ENCODE assay signal across 1 cellular context in genomic region chr17:40596261-40596919, GRCh38.
TF ChIP-seq lines count a peak whose summit lies in the region.

No MANE protein-coding gene starts in this region.

TF ChIP-seq in HepG2, 621 proteins besides CTCF, POLR2A, EP300 and RAD21 (continued from another document and continues in another):
- TF ChIP-seq, protein P1, sequence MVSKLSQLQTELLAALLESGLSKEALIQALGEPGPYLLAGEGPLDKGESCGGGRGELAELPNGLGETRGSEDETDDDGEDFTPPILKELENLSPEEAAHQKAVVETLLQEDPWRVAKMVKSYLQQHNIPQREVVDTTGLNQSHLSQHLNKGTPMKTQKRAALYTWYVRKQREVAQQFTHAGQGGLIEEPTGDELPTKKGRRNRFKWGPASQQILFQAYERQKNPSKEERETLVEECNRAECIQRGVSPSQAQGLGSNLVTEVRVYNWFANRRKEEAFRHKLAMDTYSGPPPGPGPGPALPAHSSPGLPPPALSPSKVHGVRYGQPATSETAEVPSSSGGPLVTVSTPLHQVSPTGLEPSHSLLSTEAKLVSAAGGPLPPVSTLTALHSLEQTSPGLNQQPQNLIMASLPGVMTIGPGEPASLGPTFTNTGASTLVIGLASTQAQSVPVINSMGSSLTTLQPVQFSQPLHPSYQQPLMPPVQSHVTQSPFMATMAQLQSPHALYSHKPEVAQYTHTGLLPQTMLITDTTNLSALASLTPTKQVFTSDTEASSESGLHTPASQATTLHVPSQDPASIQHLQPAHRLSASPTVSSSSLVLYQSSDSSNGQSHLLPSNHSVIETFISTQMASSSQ (IDR thresholded peaks at IDR 0.05; ENCODE audit: low read depth): no peak
- TF ChIP-seq, protein P1 (CRISPR knock-in tag; IDR thresholded peaks at IDR 0.05; ENCODE audit: borderline replicate concordance): no peak
- TF ChIP-seq ZBTB44 (CRISPR knock-in tag; IDR thresholded peaks at IDR 0.05) (no peak), USF2 (IDR thresholded peaks at IDR 0.05; ENCODE audit: low read depth, low read length) (peak; percentile 82), USF2 (CRISPR knock-in tag; IDR thresholded peaks at IDR 0.05; ENCODE audit: borderline replicate concordance) (peak; percentile 78; the same call in 1 of the 2 replicates), ZNF564 (CRISPR knock-in tag; IDR thresholded peaks at IDR 0.05) (no peak), CENPX (CRISPR knock-in tag; IDR thresholded peaks at IDR 0.05) (no peak), ZNF660 (CRISPR knock-in tag; IDR thresholded peaks at IDR 0.05; ENCODE audit: borderline replicate concordance, low read depth) (no peak), TBX2 (CRISPR knock-in tag; IDR thresholded peaks at IDR 0.05; ENCODE audit: borderline replicate concordance) (no peak), ZZZ3 (CRISPR knock-in tag; IDR thresholded peaks at IDR 0.05; ENCODE audit: borderline replicate concordance) (no peak), EEA1 (CRISPR knock-in tag; IDR thresholded peaks at IDR 0.05; ENCODE audit: borderline replicate concordance) (no peak), THAP11 (CRISPR knock-in tag; IDR thresholded peaks at IDR 0.05) (peak; percentile 84), PRMT3 (CRISPR knock-in tag; IDR thresholded peaks at IDR 0.05; ENCODE audit: borderline replicate concordance, low read depth) (no peak), ZNF605 (CRISPR knock-in tag; IDR thresholded peaks at IDR 0.05) (peak; percentile 20; the same call in 1 of the 2 replicates), NFYC (CRISPR knock-in tag; IDR thresholded peaks at IDR 0.05) (peak; percentile 82), U2AF1 (optimal IDR thresholded peaks at IDR 0.05; ENCODE audit: low read depth, low read length) (no peak), ZNF33B (CRISPR knock-in tag; IDR thresholded peaks at IDR 0.05) (no peak), ZNF570 (CRISPR knock-in tag; IDR thresholded peaks at IDR 0.05; ENCODE audit: borderline replicate concordance) (no peak), ZBTB7A (CRISPR knock-in tag; IDR thresholded peaks at IDR 0.05) (no peak), ZNF317 (CRISPR knock-in tag; IDR thresholded peaks at IDR 0.05) (0 out of 2 replicates have a peak, but pooled peaks have one; percentile 31), XBP1 (CRISPR knock-in tag; IDR thresholded peaks at IDR 0.05) (no peak), AKNA (CRISPR knock-in tag; IDR thresholded peaks at IDR 0.05; ENCODE audit: borderline replicate concordance) (no peak), NFKB2 (CRISPR knock-in tag; IDR thresholded peaks at IDR 0.05; ENCODE audit: borderline replicate concordance) (no peak), POGZ (CRISPR knock-in tag; IDR thresholded peaks at IDR 0.05) (0 out of 2 replicates have a peak, but pooled peaks have one; percentile 24), FOXA3 (CRISPR knock-in tag; IDR thresholded peaks at IDR 0.05) (peak; percentile 14; the same call in 1 of the 2 replicates), RCOR2 (CRISPR knock-in tag; IDR thresholded peaks at IDR 0.05) (no peak), SRSF9 (IDR thresholded peaks at IDR 0.05; ENCODE audit: borderline replicate concordance, insufficient read depth, low read depth, low read length, poor library complexity, severe bottlenecking) (no peak), HOXA3 (CRISPR knock-in tag; IDR thresholded peaks at IDR 0.05) (no peak), NR2F6 (IDR thresholded peaks at IDR 0.05) (no peak), NR2F6 (CRISPR knock-in tag; IDR thresholded peaks at IDR 0.05) (no peak)
- TF ChIP-seq, protein P2, sequence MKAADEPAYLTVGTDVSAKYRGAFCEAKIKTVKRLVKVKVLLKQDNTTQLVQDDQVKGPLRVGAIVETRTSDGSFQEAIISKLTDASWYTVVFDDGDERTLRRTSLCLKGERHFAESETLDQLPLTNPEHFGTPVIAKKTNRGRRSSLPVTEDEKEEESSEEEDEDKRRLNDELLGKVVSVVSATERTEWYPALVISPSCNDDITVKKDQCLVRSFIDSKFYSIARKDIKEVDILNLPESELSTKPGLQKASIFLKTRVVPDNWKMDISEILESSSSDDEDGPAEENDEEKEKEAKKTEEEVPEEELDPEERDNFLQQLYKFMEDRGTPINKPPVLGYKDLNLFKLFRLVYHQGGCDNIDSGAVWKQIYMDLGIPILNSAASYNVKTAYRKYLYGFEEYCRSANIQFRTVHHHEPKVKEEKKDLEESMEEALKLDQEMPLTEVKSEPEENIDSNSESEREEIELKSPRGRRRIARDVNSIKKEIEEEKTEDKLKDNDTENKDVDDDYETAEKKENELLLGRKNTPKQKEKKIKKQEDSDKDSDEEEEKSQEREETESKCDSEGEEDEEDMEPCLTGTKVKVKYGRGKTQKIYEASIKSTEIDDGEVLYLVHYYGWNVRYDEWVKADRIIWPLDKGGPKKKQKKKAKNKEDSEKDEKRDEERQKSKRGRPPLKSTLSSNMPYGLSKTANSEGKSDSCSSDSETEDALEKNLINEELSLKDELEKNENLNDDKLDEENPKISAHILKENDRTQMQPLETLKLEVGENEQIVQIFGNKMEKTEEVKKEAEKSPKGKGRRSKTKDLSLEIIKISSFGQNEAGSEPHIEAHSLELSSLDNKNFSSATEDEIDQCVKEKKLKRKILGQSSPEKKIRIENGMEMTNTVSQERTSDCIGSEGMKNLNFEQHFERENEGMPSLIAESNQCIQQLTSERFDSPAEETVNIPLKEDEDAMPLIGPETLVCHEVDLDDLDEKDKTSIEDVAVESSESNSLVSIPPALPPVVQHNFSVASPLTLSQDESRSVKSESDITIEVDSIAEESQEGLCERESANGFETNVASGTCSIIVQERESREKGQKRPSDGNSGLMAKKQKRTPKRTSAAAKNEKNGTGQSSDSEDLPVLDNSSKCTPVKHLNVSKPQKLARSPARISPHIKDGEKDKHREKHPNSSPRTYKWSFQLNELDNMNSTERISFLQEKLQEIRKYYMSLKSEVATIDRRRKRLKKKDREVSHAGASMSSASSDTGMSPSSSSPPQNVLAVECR (CRISPR knock-in tag; IDR thresholded peaks at IDR 0.05; ENCODE audit: borderline replicate concordance): no peak
- TF ChIP-seq, protein P3, sequence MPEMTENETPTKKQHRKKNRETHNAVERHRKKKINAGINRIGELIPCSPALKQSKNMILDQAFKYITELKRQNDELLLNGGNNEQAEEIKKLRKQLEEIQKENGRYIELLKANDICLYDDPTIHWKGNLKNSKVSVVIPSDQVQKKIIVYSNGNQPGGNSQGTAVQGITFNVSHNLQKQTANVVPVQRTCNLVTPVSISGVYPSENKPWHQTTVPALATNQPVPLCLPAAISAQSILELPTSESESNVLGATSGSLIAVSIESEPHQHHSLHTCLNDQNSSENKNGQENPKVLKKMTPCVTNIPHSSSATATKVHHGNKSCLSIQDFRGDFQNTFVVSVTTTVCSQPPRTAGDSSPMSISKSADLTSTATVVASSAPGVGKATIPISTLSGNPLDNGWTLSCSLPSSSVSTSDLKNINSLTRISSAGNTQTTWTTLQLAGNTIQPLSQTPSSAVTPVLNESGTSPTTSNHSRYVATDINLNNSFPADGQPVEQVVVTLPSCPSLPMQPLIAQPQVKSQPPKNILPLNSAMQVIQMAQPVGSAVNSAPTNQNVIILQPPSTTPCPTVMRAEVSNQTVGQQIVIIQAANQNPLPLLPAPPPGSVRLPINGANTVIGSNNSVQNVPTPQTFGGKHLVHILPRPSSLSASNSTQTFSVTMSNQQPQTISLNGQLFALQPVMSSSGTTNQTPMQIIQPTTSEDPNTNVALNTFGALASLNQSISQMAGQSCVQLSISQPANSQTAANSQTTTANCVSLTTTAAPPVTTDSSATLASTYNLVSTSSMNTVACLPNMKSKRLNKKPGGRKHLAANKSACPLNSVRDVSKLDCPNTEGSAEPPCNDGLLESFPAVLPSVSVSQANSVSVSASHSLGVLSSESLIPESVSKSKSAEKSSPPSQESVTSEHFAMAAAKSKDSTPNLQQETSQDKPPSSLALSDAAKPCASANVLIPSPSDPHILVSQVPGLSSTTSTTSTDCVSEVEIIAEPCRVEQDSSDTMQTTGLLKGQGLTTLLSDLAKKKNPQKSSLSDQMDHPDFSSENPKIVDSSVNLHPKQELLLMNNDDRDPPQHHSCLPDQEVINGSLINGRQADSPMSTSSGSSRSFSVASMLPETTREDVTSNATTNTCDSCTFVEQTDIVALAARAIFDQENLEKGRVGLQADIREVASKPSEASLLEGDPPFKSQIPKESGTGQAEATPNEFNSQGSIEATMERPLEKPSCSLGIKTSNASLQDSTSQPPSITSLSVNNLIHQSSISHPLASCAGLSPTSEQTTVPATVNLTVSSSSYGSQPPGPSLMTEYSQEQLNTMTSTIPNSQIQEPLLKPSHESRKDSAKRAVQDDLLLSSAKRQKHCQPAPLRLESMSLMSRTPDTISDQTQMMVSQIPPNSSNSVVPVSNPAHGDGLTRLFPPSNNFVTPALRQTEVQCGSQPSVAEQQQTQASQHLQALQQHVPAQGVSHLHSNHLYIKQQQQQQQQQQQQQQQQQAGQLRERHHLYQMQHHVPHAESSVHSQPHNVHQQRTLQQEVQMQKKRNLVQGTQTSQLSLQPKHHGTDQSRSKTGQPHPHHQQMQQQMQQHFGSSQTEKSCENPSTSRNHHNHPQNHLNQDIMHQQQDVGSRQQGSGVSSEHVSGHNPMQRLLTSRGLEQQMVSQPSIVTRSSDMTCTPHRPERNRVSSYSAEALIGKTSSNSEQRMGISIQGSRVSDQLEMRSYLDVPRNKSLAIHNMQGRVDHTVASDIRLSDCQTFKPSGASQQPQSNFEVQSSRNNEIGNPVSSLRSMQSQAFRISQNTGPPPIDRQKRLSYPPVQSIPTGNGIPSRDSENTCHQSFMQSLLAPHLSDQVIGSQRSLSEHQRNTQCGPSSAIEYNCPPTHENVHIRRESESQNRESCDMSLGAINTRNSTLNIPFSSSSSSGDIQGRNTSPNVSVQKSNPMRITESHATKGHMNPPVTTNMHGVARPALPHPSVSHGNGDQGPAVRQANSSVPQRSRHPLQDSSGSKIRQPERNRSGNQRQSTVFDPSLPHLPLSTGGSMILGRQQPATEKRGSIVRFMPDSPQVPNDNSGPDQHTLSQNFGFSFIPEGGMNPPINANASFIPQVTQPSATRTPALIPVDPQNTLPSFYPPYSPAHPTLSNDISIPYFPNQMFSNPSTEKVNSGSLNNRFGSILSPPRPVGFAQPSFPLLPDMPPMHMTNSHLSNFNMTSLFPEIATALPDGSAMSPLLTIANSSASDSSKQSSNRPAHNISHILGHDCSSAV (CRISPR knock-in tag; IDR thresholded peaks at IDR 0.05; ENCODE audit: borderline replicate concordance): no peak
